In the genomic region with DNA sequence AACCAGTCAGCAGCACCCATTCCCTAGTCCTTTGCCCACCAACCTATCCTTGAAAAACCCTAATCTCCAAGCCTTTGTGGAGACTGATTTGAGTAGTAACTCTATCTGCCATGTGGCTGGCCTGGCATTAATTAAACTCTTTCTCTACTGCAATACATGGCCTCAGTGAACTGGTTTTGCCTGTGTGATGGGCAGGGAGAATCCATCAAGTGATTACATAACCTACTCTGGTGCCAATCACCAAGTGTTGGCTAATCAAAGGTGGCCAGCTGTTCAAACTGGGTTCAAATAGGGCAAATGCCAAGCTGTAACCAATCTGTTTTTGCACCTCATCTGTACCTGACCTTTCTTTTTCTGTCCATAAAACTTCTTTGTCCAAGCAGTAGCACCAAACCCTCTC, we compare ENCODE assay signal across 36 cellular contexts.
"Had no signal": no experiment of that assay in that cellular context is flagged by ENCODE, and none has a peak within 500 bp of the region (broad histone marks: within the 10 kb centered on the region; RNA-seq: fewer than 3 reads in every experiment).

No MANE protein-coding gene starts in this region.

- H3K4me3 Mint-ChIP-seq: activated B cell treated with CpG ODN at 0.5 μM for 24 hours; activated CD4-positive, alpha-beta memory T cell treated with anti-CD3 and anti-CD28 coated beads for 36 hours; activated CD4-positive, alpha-beta T cell treated with anti-CD3 and anti-CD28 coated beads, Interleukin-2, amount 10 ng/mL, durations not matched to agents 24 days and 14 days; activated CD8-positive, alpha-beta T cell treated with anti-CD3 and anti-CD28 coated beads for 36 hours; activated naive CD4-positive, alpha-beta T cell treated with anti-CD3 and anti-CD28 coated beads for 36 hours; activated naive CD4-positive, alpha-beta T cell treated with anti-CD3 and anti-CD28 coated beads, Interleukin-2, amount 50 U/mL, for 24 hours; activated naive CD8-positive, alpha-beta T cell; activated naive CD8-positive, alpha-beta T cell treated with anti-CD3 and anti-CD28 coated beads, Interleukin-2, amount 10 ng/mL, durations not matched to agents 7 days and 5 days; activated naive CD8-positive, alpha-beta T cell treated with anti-CD3 and anti-CD28 coated beads, Interleukin-2, amount 50 U/mL, for 24 hours; activated T-cell treated with anti-CD3 and anti-CD28 coated beads, Interleukin-2, amount 50 U/mL, for 4 hours; activated T-cell treated with anti-CD3 and anti-CD28 coated beads, Interleukin-2, amount 50 U/mL, for 72 hours; activated T-helper 1 cell treated with anti-CD3 and anti-CD28 coated beads, Interleukin-12 subunit alpha, Interleukin-12 subunit beta, Interleukin-2, Interleukin-4 antibody, amounts not matched to agents 30 ng/mL and 10 ng/mL and 1 ng/mL, durations not matched to agents 14 hours and 24 hours and 36 hours; activated T-helper 17 cell treated with anti-CD3 and anti-CD28 coated beads, Interleukin-2, amount 50 U/mL, for 72 hours; T-helper 1 cell treated with Interleukin-12 subunit alpha and Interleukin-12 subunit beta and Interleukin-4 antibody, amounts not matched to agents 30 μg/mL and 1 μg/mL, for 36 hours; T-helper 2 cell treated with Interferon-gamma antibody and Interleukin-4, amounts not matched to agents 5 μg/mL and 100 μg/mL, for 36 hours had no signal

- DNase-seq: activated B cell treated with CpG ODN at 0.5 μM for 24 hours; activated CD4-positive, alpha-beta memory T cell treated with anti-CD3 and anti-CD28 coated beads for 36 hours; activated CD4-positive, alpha-beta T cell treated with anti-CD3 and anti-CD28 coated beads for 4 hours; activated CD4-positive, alpha-beta T cell treated with anti-CD3 and anti-CD28 coated beads, Interleukin-2, amount 10 ng/mL, durations not matched to agents 24 days and 14 days; activated CD4-positive, alpha-beta T cell treated with anti-CD3 and anti-CD28 coated beads, Interleukin-2, amount 50 U/mL, for 1 hour; activated CD4-positive, alpha-beta T cell treated with anti-CD3 and anti-CD28 coated beads, Interleukin-2, amount 50 U/mL, for 4 hours; activated CD4-positive, CD25-positive, alpha-beta regulatory T cell treated with anti-CD3 and anti-CD28 coated beads, Interleukin-2, amount 50 U/mL, for 72 hours; activated CD8-positive, alpha-beta memory T cell treated with anti-CD3 and anti-CD28 coated beads, Interleukin-2, amount 50 U/mL, for 4 hours; activated CD8-positive, alpha-beta T cell treated with anti-CD3 and anti-CD28 coated beads for 36 hours; activated effector memory CD4-positive, alpha-beta T cell treated with anti-CD3 and anti-CD28 coated beads, Interleukin-2, amount 50 U/mL, for 16 hours; activated gamma-delta T cell treated with Interleukin-2 at 50 U/mL for 16 hours; activated naive CD4-positive, alpha-beta T cell; activated naive CD4-positive, alpha-beta T cell treated with anti-CD3 and anti-CD28 coated beads for 36 hours; activated naive CD8-positive, alpha-beta T cell treated with anti-CD3 and anti-CD28 coated beads, Interleukin-2, amount 10 ng/mL, durations not matched to agents 7 days and 5 days; activated naive CD8-positive, alpha-beta T cell treated with anti-CD3 and anti-CD28 coated beads, Interleukin-2, amount 50 U/mL, for 24 hours; activated T-cell treated with anti-CD3 and anti-CD28 coated beads for 4 hours; activated T-cell treated with anti-CD3 and anti-CD28 coated beads, Interleukin-2, amount 50 U/mL, for 1 hour; activated T-cell treated with anti-CD3 and anti-CD28 coated beads, Interleukin-2, amount 50 U/mL, for 4 hours; activated T-cell treated with anti-CD3 and anti-CD28 coated beads, Interleukin-2, amount 50 U/mL, for 72 hours; amygdala; anterior cingulate cortex; brain microvascular endothelial cell; central memory CD4-positive, alpha-beta T cell; SW 1271; T-helper 1 cell; T-helper 2 cell; T-helper 9 cell had no signal

- H3K9me3 ChIP-seq: ascending aorta had no signal

- H3K4me1 ChIP-seq: ascending aorta, breast epithelium had no signal

- H3K27me3 Mint-ChIP-seq: activated CD4-positive, alpha-beta memory T cell treated with anti-CD3 and anti-CD28 coated beads for 36 hours; activated CD8-positive, alpha-beta T cell treated with anti-CD3 and anti-CD28 coated beads for 36 hours; activated naive CD4-positive, alpha-beta T cell treated with anti-CD3 and anti-CD28 coated beads, Interleukin-2, amount 50 U/mL, for 24 hours; activated naive CD8-positive, alpha-beta T cell; activated naive CD8-positive, alpha-beta T cell treated with anti-CD3 and anti-CD28 coated beads, Interleukin-2, amount 50 U/mL, for 24 hours; activated T-helper 17 cell treated with anti-CD3 and anti-CD28 coated beads, Interleukin-2, amount 50 U/mL, for 72 hours had no signal

- H3K36me3 ChIP-seq: ascending aorta, brain microvascular endothelial cell, breast epithelium had no signal

- H3K4me3 ChIP-seq: ascending aorta, breast epithelium had no signal

- ATAC-seq: activated CD8-positive, alpha-beta T cell treated with anti-CD3 and anti-CD28 coated beads for 36 hours; activated naive CD8-positive, alpha-beta T cell treated with anti-CD3 and anti-CD28 coated beads, Interleukin-2, amount 50 U/mL, for 24 hours; activated T-cell treated with anti-CD3 and anti-CD28 coated beads, Interleukin-2, amount 50 U/mL, for 4 hours; activated T-cell treated with anti-CD3 and anti-CD28 coated beads, Interleukin-2, amount 50 U/mL, for 72 hours; activated T-helper 17 cell treated with anti-CD3 and anti-CD28 coated beads, Interleukin-2, amount 50 U/mL, for 72 hours had no signal

- H3K27me3 ChIP-seq: ascending aorta, brain microvascular endothelial cell, breast epithelium had no signal

- H3K4me1 Mint-ChIP-seq: activated B cell treated with CpG ODN at 0.5 μM for 24 hours; activated CD4-positive, alpha-beta T cell treated with anti-CD3 and anti-CD28 coated beads, Interleukin-2, amount 10 ng/mL, durations not matched to agents 24 days and 14 days; activated naive CD4-positive, alpha-beta T cell treated with anti-CD3 and anti-CD28 coated beads, Interleukin-2, amount 50 U/mL, for 24 hours; activated naive CD8-positive, alpha-beta T cell treated with anti-CD3 and anti-CD28 coated beads, Interleukin-2, amount 10 ng/mL, durations not matched to agents 7 days and 5 days; activated naive CD8-positive, alpha-beta T cell treated with anti-CD3 and anti-CD28 coated beads, Interleukin-2, amount 50 U/mL, for 24 hours; activated T-helper 17 cell treated with anti-CD3 and anti-CD28 coated beads, Interleukin-2, amount 50 U/mL, for 72 hours had no signal

- H3K27ac Mint-ChIP-seq: activated B cell treated with CpG ODN at 0.5 μM for 24 hours; activated CD4-positive, alpha-beta memory T cell treated with anti-CD3 and anti-CD28 coated beads for 36 hours; activated CD4-positive, alpha-beta T cell treated with anti-CD3 and anti-CD28 coated beads, Interleukin-2, amount 10 ng/mL, durations not matched to agents 24 days and 14 days; activated CD8-positive, alpha-beta T cell treated with anti-CD3 and anti-CD28 coated beads for 36 hours; activated naive CD4-positive, alpha-beta T cell treated with anti-CD3 and anti-CD28 coated beads for 36 hours; activated naive CD4-positive, alpha-beta T cell treated with anti-CD3 and anti-CD28 coated beads, Interleukin-2, amount 50 U/mL, for 24 hours; activated naive CD8-positive, alpha-beta T cell; activated naive CD8-positive, alpha-beta T cell treated with anti-CD3 and anti-CD28 coated beads, Interleukin-2, amount 10 ng/mL, durations not matched to agents 7 days and 5 days; activated naive CD8-positive, alpha-beta T cell treated with anti-CD3 and anti-CD28 coated beads, Interleukin-2, amount 50 U/mL, for 24 hours; activated T-cell treated with anti-CD3 and anti-CD28 coated beads, Interleukin-2, amount 50 U/mL, for 72 hours; activated T-helper 1 cell treated with anti-CD3 and anti-CD28 coated beads, Interleukin-12 subunit alpha, Interleukin-12 subunit beta, Interleukin-2, Interleukin-4 antibody, amounts not matched to agents 30 ng/mL and 10 ng/mL and 1 ng/mL, durations not matched to agents 14 hours and 24 hours and 36 hours; activated T-helper 17 cell treated with anti-CD3 and anti-CD28 coated beads, Interleukin-2, amount 50 U/mL, for 72 hours; T-helper 1 cell treated with Interleukin-12 subunit alpha and Interleukin-12 subunit beta and Interleukin-4 antibody, amounts not matched to agents 30 μg/mL and 1 μg/mL, for 36 hours; T-helper 2 cell treated with Interferon-gamma antibody and Interleukin-4, amounts not matched to agents 5 μg/mL and 100 μg/mL, for 36 hours had no signal

- H3K27ac ChIP-seq: ascending aorta, brain microvascular endothelial cell, breast epithelium, VCaP had no signal
